ENCODE assay signal across 1 cellular context in genomic region chr7:113247198-113247597, GRCh38.
A peak's percentile ranks its signal among the peaks of the same experiment; 100 is the strongest.
TF ChIP-seq lines count a peak whose summit lies in the region.

No MANE protein-coding gene starts in this region.

TF ChIP-seq in SK-N-SH, 30 proteins besides CTCF, POLR2A, EP300 and RAD21 (continued from another document):
- no peak for TF ChIP-seq IRF3 (IDR thresholded peaks at IDR 0.05; ENCODE audit: low read depth, low read length)
- no peak for TF ChIP-seq YY1 (IDR thresholded peaks at IDR 0.05; ENCODE audit: low read depth)
- no peak for TF ChIP-seq NRF1 (IDR thresholded peaks at IDR 0.05; ENCODE audit: low read depth, low read length)
- TF ChIP-seq USF2 (IDR thresholded peaks at IDR 0.05; ENCODE audit: borderline replicate concordance, low read depth, low read length), result no peak
- TF ChIP-seq JUND (IDR thresholded peaks at IDR 0.05), result peak; percentile 81
- no peak for TF ChIP-seq CHD2 (IDR thresholded peaks at IDR 0.05; ENCODE audit: low read length, partially characterized antibody)
- TF ChIP-seq, protein P1, sequence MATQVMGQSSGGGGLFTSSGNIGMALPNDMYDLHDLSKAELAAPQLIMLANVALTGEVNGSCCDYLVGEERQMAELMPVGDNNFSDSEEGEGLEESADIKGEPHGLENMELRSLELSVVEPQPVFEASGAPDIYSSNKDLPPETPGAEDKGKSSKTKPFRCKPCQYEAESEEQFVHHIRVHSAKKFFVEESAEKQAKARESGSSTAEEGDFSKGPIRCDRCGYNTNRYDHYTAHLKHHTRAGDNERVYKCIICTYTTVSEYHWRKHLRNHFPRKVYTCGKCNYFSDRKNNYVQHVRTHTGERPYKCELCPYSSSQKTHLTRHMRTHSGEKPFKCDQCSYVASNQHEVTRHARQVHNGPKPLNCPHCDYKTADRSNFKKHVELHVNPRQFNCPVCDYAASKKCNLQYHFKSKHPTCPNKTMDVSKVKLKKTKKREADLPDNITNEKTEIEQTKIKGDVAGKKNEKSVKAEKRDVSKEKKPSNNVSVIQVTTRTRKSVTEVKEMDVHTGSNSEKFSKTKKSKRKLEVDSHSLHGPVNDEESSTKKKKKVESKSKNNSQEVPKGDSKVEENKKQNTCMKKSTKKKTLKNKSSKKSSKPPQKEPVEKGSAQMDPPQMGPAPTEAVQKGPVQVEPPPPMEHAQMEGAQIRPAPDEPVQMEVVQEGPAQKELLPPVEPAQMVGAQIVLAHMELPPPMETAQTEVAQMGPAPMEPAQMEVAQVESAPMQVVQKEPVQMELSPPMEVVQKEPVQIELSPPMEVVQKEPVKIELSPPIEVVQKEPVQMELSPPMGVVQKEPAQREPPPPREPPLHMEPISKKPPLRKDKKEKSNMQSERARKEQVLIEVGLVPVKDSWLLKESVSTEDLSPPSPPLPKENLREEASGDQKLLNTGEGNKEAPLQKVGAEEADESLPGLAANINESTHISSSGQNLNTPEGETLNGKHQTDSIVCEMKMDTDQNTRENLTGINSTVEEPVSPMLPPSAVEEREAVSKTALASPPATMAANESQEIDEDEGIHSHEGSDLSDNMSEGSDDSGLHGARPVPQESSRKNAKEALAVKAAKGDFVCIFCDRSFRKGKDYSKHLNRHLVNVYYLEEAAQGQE (IDR thresholded peaks at IDR 0.05; ENCODE audit: low read depth, low read length), result no peak
- TF ChIP-seq RCOR1 (IDR thresholded peaks at IDR 0.05; ENCODE audit: low read length), result no peak
- TF ChIP-seq, protein P2, sequence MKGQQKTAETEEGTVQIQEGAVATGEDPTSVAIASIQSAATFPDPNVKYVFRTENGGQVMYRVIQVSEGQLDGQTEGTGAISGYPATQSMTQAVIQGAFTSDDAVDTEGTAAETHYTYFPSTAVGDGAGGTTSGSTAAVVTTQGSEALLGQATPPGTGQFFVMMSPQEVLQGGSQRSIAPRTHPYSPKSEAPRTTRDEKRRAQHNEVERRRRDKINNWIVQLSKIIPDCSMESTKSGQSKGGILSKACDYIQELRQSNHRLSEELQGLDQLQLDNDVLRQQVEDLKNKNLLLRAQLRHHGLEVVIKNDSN (IDR thresholded peaks at IDR 0.05; ENCODE audit: borderline replicate concordance, low read depth), result no peak
- no peak; the same call in 1 of the 2 replicates for TF ChIP-seq EZH2phosphoT487 (IDR thresholded peaks at IDR 0.05; ENCODE audit: borderline replicate concordance, low read depth)
- TF ChIP-seq, protein P3, sequence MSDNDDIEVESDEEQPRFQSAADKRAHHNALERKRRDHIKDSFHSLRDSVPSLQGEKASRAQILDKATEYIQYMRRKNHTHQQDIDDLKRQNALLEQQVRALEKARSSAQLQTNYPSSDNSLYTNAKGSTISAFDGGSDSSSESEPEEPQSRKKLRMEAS (IDR thresholded peaks at IDR 0.05; ENCODE audit: low read depth), result no peak
- no peak for TF ChIP-seq FOXM1 (IDR thresholded peaks at IDR 0.05; ENCODE audit: low read depth)
- TF ChIP-seq RXRA (IDR thresholded peaks at IDR 0.05; ENCODE audit: borderline replicate concordance, low read depth), result peak; percentile 45; the same call in 1 of the 2 replicates
- peak; percentile 55; the same call in 1 of the 2 replicates for TF ChIP-seq POLR2AphosphoS5 (IDR thresholded peaks at IDR 0.05; ENCODE audit: low read depth, low read length)
